In the genomic region with DNA sequence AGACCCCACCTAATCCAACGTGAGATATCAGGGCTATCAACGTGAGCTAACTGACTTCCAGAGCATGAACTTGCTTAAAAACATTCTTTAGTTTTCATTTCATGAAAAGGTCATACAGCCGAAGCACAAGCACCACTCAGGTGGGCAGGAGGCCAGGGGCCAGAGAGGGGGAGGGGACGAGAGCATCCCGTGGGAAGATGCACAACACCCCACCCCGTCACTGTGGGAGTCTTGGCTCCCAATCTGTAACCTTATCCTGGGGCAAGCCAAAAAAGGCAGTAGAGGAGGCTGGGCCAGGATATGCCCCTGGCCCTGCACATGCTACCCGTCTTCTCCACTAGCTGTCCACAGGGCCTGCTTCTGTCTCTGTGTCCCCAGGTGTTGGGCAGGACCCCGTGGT, we compare ENCODE assay signal across 1 cellular context.
TF ChIP-seq lines count a peak whose summit lies in the region.

No MANE protein-coding gene starts in this region.

TF ChIP-seq in GM23338, 12 proteins besides CTCF, POLR2A, EP300 and RAD21 (continued from another document):
- TF ChIP-seq, protein P1, sequence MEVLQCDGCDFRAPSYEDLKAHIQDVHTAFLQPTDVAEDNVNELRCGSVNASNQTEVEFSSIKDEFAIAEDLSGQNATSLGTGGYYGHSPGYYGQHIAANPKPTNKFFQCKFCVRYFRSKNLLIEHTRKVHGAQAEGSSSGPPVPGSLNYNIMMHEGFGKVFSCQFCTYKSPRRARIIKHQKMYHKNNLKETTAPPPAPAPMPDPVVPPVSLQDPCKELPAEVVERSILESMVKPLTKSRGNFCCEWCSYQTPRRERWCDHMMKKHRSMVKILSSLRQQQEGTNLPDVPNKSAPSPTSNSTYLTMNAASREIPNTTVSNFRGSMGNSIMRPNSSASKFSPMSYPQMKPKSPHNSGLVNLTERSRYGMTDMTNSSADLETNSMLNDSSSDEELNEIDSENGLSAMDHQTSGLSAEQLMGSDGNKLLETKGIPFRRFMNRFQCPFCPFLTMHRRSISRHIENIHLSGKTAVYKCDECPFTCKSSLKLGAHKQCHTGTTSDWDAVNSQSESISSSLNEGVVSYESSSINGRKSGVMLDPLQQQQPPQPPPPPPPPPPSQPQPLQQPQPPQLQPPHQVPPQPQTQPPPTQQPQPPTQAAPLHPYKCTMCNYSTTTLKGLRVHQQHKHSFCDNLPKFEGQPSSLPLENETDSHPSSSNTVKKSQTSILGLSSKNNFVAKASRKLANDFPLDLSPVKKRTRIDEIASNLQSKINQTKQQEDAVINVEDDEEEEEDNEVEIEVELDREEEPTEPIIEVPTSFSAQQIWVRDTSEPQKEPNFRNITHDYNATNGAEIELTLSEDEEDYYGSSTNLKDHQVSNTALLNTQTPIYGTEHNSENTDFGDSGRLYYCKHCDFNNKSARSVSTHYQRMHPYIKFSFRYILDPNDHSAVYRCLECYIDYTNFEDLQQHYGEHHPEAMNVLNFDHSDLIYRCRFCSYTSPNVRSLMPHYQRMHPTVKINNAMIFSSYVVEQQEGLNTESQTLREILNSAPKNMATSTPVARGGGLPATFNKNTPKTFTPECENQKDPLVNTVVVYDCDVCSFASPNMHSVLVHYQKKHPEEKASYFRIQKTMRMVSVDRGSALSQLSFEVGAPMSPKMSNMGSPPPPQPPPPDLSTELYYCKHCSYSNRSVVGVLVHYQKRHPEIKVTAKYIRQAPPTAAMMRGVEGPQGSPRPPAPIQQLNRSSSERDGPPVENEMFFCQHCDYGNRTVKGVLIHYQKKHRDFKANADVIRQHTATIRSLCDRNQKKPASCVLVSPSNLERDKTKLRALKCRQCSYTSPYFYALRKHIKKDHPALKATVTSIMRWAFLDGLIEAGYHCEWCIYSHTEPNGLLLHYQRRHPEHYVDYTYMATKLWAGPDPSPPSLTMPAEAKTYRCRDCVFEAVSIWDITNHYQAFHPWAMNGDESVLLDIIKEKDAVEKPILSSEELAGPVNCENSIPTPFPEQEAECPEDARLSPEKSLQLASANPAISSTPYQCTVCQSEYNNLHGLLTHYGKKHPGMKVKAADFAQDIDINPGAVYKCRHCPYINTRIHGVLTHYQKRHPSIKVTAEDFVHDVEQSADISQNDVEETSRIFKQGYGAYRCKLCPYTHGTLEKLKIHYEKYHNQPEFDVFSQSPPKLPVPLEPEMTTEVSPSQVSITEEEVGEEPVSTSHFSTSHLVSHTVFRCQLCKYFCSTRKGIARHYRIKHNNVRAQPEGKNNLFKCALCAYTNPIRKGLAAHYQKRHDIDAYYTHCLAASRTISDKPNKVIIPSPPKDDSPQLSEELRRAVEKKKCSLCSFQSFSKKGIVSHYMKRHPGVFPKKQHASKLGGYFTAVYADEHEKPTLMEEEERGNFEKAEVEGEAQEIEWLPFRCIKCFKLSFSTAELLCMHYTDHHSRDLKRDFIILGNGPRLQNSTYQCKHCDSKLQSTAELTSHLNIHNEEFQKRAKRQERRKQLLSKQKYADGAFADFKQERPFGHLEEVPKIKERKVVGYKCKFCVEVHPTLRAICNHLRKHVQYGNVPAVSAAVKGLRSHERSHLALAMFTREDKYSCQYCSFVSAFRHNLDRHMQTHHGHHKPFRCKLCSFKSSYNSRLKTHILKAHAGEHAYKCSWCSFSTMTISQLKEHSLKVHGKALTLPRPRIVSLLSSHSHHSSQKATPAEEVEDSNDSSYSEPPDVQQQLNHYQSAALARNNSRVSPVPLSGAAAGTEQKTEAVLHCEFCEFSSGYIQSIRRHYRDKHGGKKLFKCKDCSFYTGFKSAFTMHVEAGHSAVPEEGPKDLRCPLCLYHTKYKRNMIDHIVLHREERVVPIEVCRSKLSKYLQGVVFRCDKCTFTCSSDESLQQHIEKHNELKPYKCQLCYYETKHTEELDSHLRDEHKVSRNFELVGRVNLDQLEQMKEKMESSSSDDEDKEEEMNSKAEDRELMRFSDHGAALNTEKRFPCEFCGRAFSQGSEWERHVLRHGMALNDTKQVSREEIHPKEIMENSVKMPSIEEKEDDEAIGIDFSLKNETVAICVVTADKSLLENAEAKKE (CRISPR knock-in tag; IDR thresholded peaks at IDR 0.05) = no peak
- TF ChIP-seq ZNF331 (CRISPR knock-in tag; IDR thresholded peaks at IDR 0.05; ENCODE audit: low read depth) (no peak), POLR2AphosphoS5 (IDR thresholded peaks at IDR 0.05; ENCODE audit: low read depth) (no peak), EZH2phosphoT487 (IDR thresholded peaks at IDR 0.05; ENCODE audit: unreplicated experiment) (no peak), JUNB (IDR thresholded peaks at IDR 0.05; ENCODE audit: unreplicated experiment) (no peak), STAT1 (IDR thresholded peaks at IDR 0.05; ENCODE audit: unreplicated experiment) (no peak)
- TF ChIP-seq, protein P2, sequence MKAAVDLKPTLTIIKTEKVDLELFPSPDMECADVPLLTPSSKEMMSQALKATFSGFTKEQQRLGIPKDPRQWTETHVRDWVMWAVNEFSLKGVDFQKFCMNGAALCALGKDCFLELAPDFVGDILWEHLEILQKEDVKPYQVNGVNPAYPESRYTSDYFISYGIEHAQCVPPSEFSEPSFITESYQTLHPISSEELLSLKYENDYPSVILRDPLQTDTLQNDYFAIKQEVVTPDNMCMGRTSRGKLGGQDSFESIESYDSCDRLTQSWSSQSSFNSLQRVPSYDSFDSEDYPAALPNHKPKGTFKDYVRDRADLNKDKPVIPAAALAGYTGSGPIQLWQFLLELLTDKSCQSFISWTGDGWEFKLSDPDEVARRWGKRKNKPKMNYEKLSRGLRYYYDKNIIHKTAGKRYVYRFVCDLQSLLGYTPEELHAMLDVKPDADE (IDR thresholded peaks at IDR 0.05) = no peak
